8 cellular contexts compared by ENCODE assay signal in the genomic region with DNA sequence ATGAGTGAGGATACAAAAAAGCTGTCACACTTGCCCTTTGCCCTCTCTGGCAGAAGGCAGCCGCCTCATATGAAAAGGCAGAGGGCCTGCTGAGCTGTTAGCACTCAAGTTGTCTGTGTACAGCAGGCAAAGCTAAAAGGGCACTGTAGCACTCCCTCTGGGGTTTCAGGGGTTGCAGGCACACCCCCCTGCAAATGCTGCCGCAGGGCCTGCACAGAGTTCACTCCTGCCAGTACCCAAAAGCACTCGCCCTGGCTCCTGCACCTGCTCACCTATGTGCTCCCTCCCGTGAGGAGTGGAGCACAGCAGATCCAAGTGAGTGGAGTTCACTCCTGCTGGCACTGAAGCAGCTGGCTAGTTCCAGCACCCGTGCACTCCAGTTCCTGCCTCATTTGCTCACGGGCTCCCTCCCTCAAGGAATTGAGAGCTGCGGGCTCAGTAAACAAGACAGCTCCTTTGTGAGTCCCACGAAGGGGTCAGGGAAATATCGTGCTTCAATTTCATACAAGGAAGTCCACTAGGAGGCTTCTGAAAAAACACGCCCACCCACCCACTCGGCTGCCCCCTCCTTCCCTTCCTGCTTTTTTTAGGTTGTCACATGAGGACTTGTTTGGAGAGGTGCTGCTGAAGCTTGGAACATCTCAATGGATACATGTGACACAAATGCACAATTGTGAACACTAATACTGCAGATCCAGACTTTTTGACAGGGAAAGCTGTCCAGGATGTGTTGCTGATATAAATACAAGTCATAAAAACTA. TPM values are rescaled to one million over a fixed set of nuclear protein-coding genes. Genes with fewer than 3 reads are reported as not detected.
DNase-seq lines count a peak whose midpoint lies in the region; ATAC-seq, FAIRE-seq and TF ChIP-seq lines count a peak whose summit lies in the region.

No MANE protein-coding gene starts in this region.

- no peak for TF ChIP-seq EP300 in H1 (IDR thresholded peaks at IDR 0.05; ENCODE audit: borderline replicate concordance in 1 of 2, low read depth in 2 of 2, low read length in 2 of 2)

- 30% methylated on average over 9 of the region's 11 CpGs; no CpG with 5 or more reads in 1 of the 2 experiments for WGBS in H1 (ENCODE audit: extremely low coverage in 1 of 2, insufficient coverage in 1 of 2, insufficient read length in 1 of 2, insufficient replicate concordance in 2 of 2, low coverage in 1 of 2, low lambda C conversion rate in 2 of 2, missing lambda C conversion rate in 1 of 2), 2 experiments

- CTCF ChIA-PET in H1 (lab: Charles Lee; ENCODE audit: partially characterized antibody): interaction anchor here (0.6 to 1.4 kb wide), 9 partner anchors 9 to 214 kb away, joined by 3 to 7 read pairs (median 3); no protein-coding TSS in a partner anchor

- H2BK20ac ChIP-seq in H1 (ENCODE audit: low read length): no peak overlapping the region

- H3K27me3 ChIP-seq in H1 (replicated peaks in 1 of 4; ENCODE audit: control insufficient read depth in 3 of 4, extremely low read depth in 1 of 4, insufficient read depth in 3 of 4, low read length in 3 of 4) (no peaks in the 10 kb centered on the region), mucosa of rectum (ENCODE audit: control insufficient read depth in 2 of 2, insufficient read depth in 2 of 2, low read length in 2 of 2) (no peaks in the 10 kb centered on the region)

- no peak overlapping the region for H3K23ac ChIP-seq in H1 (ENCODE audit: insufficient read length)

- H3K4me3 ChIP-seq in H1 (ENCODE audit: extremely low read depth in 1 of 4, insufficient read depth in 2 of 4, low read depth in 3 of 4, low read length in 4 of 4) (peak overlapping the region in 2 of 4 experiments; percentile 13 to 23; a peak in 2 of 8 replicates), mucosa of rectum (ENCODE audit: low read length in 2 of 2) (no peak overlapping the region)

- no peak overlapping the region for H3K14ac ChIP-seq in H1 (ENCODE audit: insufficient read length)

- H3K9ac ChIP-seq in H1 (replicated peaks in 1 of 4; ENCODE audit: extremely low read depth in 1 of 4, low read depth in 3 of 4, low read length in 3 of 4): no peak overlapping the region
- peak overlapping the region; percentile 29 to 42 for H3K9ac ChIP-seq in mucosa of rectum (ENCODE audit: low read depth in 1 of 2, low read length in 2 of 2)

- no peaks in the 10 kb centered on the region for H3K79me1 ChIP-seq in H1 (ENCODE audit: low read depth, low read length)

- 0 out of 2 replicates have a peak overlapping the region, but pooled peaks have one; percentile 80 for H3K18ac ChIP-seq in H1 (ENCODE audit: extremely low read depth, low read length)

- H3K9me3 ChIP-seq in H1 (ENCODE audit: insufficient read depth in 2 of 2, low read depth in 1 of 2, low read length in 1 of 2): no peaks in the 10 kb centered on the region
- H3K9me3 ChIP-seq in mucosa of rectum (ENCODE audit: control insufficient read depth in 2 of 2, low read length in 2 of 2): no peaks in the 10 kb centered on the region

- no peak overlapping the region for H3K4ac ChIP-seq in H1 (replicated peaks; ENCODE audit: insufficient read length, low read depth, low read length)

- H3K27ac ChIP-seq in H1 (ENCODE audit: low read depth, low read length) (no peak overlapping the region), mucosa of rectum (ENCODE audit: low read depth in 2 of 2, low read length in 2 of 2) (peak overlapping the region; percentile 64 to 69)

- no peak overlapping the region for H4K8ac ChIP-seq in H1 (ENCODE audit: extremely low read depth, insufficient read depth, low read length)

- H3K4me2 ChIP-seq in H1 (ENCODE audit: insufficient read depth in 1 of 2, low read depth in 2 of 2, low read length in 2 of 2): peak overlapping the region; percentile 42 to 61

- no peak overlapping the region for H4K91ac ChIP-seq in H1 (replicated peaks; ENCODE audit: insufficient read length, low read length)

- H4K5ac ChIP-seq in H1 (ENCODE audit: insufficient read length, low read depth, low read length): no peak overlapping the region

- H3K56ac ChIP-seq in H1 (replicated peaks; ENCODE audit: insufficient read length, low read depth, low read length): no peak overlapping the region

- H4K20me1 ChIP-seq in H1 (replicated peaks in 1 of 2; ENCODE audit: control insufficient read depth in 1 of 2, insufficient read depth in 2 of 2, low read length in 2 of 2): no peaks in the 10 kb centered on the region

- H2BK12ac ChIP-seq in H1 (ENCODE audit: low read depth, low read length): no peak overlapping the region

- H3K36me3 ChIP-seq in H1 (ENCODE audit: control insufficient read depth in 2 of 4, insufficient read depth in 4 of 4, low read length in 3 of 4) (no peaks in the 10 kb centered on the region), mucosa of rectum (ENCODE audit: control insufficient read depth in 2 of 2, insufficient read depth in 2 of 2, low read length in 2 of 2) (no peaks in the 10 kb centered on the region)

- peaks cover 0 to 6% (median 3%) of the 10 kb centered on the region in 4 experiments; a peak in 3 of 7 replicates for H3K4me1 ChIP-seq in H1 (replicated peaks in 1 of 4; ENCODE audit: control insufficient read depth in 3 of 4, insufficient read depth in 4 of 4, low read length in 3 of 4)
- peaks cover 5 to 7% of the 10 kb centered on the region in 2 donors for H3K4me1 ChIP-seq in mucosa of rectum (ENCODE audit: control insufficient read depth in 2 of 2, insufficient read depth in 2 of 2, low read length in 2 of 2)

- H2AFZ ChIP-seq in H1 (ENCODE audit: low read length): peak overlapping the region; percentile 97

- DNase-seq in NCI-H2227 (lab: John Stamatoyannopoulos, UW; ENCODE audit: unreplicated experiment) (peak; percentile 51), H1 (ENCODE audit: low read depth in 1 of 2, low spot score in 2 of 2) (peak in 1 of 2 experiments; percentile 49), GM10266 (ENCODE audit: extremely low spot score) (no peak), epidermal melanocyte (ENCODE audit: insufficient read length, low spot score) (no peak), SKM-1 (lab: John Stamatoyannopoulos, UW; ENCODE audit: unreplicated experiment) (no peak)
- no peak for DNase-seq in stimulated activated naive CD8-positive, alpha-beta T cell treated with anti-CD3 and anti-CD28 coated beads, Interleukin-15, Interleukin-2, amounts not matched to agents 100 U/mL and 50 U/mL, for 24 hours

- FAIRE-seq in H1 (lab: Jason Lieb, UNC): no peak

- H2BK15ac ChIP-seq in H1 (ENCODE audit: low read length): no peak overlapping the region

- no peak overlapping the region for H2AK5ac ChIP-seq in H1 (ENCODE audit: low read depth, low read length)

- POLR2A ChIA-PET in H1 (lab: Charles Lee; ENCODE audit: partially characterized antibody): interaction anchor here (1.1 to 1.3 kb wide), 3 partner anchors 9 to 27 kb away, joined by 3 to 6 read pairs (median 4); no protein-coding TSS in a partner anchor

- no peak overlapping the region for H2BK120ac ChIP-seq in H1 (replicated peaks; ENCODE audit: low read depth, low read length)

- no peaks in the 10 kb centered on the region for H3K79me2 ChIP-seq in H1 (ENCODE audit: control insufficient read depth in 1 of 2, insufficient read depth in 2 of 2, low read length in 2 of 2)

- no peak for TF ChIP-seq POLR2A in H1 (IDR thresholded peaks at IDR 0.05; ENCODE audit: control extremely low read depth in 1 of 2, low read depth in 2 of 2, low read length in 2 of 2)

- ATAC-seq in GM19397 (IDR thresholded peaks at IDR 0.05; ENCODE audit: unreplicated experiment): peak; percentile 84
- ATAC-seq in stimulated activated naive CD8-positive, alpha-beta T cell treated with anti-CD3 and anti-CD28 coated beads, Interleukin-15, Interleukin-2, amounts not matched to agents 100 U/mL and 50 U/mL, for 24 hours: no peak

- TF ChIP-seq RAD21 in H1 (IDR thresholded peaks at IDR 0.05 in 1 of 2, conservative IDR thresholded peaks at IDR 0.05 in 1 of 2; ENCODE audit: low read depth in 2 of 2, low read length in 2 of 2): no peak; a peak in 1 of 4 replicates

- H2BK5ac ChIP-seq in H1 (ENCODE audit: low read depth, low read length): no peak overlapping the region

- H3K23me2 ChIP-seq in H1 (ENCODE audit: low read depth, low read length): no peaks in the 10 kb centered on the region

- no peak for TF ChIP-seq CTCF in H1 (IDR thresholded peaks at IDR 0.05; ENCODE audit: control extremely low read depth in 1 of 3, insufficient read depth in 1 of 3, low read depth in 1 of 3, low read length in 3 of 3)
- TF ChIP-seq CTCF in GM10266 (IDR thresholded peaks at IDR 0.05; ENCODE audit: control insufficient read depth, insufficient read depth, low read depth, missing control alignments): no peak

TF ChIP-seq in H1, 55 proteins besides CTCF, POLR2A, EP300 and RAD21:
- no peak for TF ChIP-seq SP4 (IDR thresholded peaks at IDR 0.05; ENCODE audit: low read length)
- peak; percentile 48 for TF ChIP-seq CTBP2 (IDR thresholded peaks at IDR 0.05; ENCODE audit: borderline replicate concordance, insufficient read depth, insufficient read length, low read length)
- TF ChIP-seq ASH2L (IDR thresholded peaks at IDR 0.05; ENCODE audit: low read length): peak; percentile 87

RNA-seq across cellular contexts. Expression of a gene that starts 9.9 kb away (rescaled TPM):
- total RNA-seq in H1 (2021; fragmentation: NEBNext Ultra II Directional; extraction: Animal tissue kit (Norgen Biotek cat#: 25700)): 8.4 and 9.3 TPM in 2 replicates
- polyA plus RNA-seq in H1 (2011; rRNA removed): 4.5 and 5.2 TPM in 2 replicates
- polyA plus RNA-seq in H1 (2011; cell fraction: cytosol; rRNA removed): 6.9 TPM
- polyA plus RNA-seq in H1 (2011; cell fraction: nucleus; rRNA removed): 4.3 TPM
- 5.1 to 9.5 TPM (median 7.1 TPM) in 4 replicates for polyA plus RNA-seq in H1 (2012, experiment 1 of 2)
- 0.87 TPM for polyA plus RNA-seq in H1 (2012, experiment 2 of 2)
- 4.4 TPM for polyA plus RNA-seq in H1 (2013, experiment 1 of 2)
- polyA plus RNA-seq in H1 (2013, experiment 2 of 2): 4.0 TPM
- 7.5 and 9.9 TPM in 2 replicates for polyA minus RNA-seq in H1 (2011; rRNA and poly(A)+ RNA removed)
- polyA minus RNA-seq in H1 (2011; cell fraction: cytosol; rRNA and poly(A)+ RNA removed): 5.9 TPM
- 6.7 TPM for polyA minus RNA-seq in H1 (2011; cell fraction: nucleus; rRNA and poly(A)+ RNA removed)

Comparison
In these comparisons a context has a peak if more than half of its experiments do, and no peak if none do; other contexts are left out.
1. H3K9ac ChIP-seq: peak in mucosa of rectum (2 of 2); none in H1 (0 of 4).